In genomic region chr9:761793-762190, GRCh38 we compare ENCODE assay signal across 13 cellular contexts.
"Had no signal": no experiment of that assay in that cellular context is flagged by ENCODE, and none has a peak within 500 bp of the region (broad histone marks: within the 10 kb centered on the region; RNA-seq: fewer than 3 reads in every experiment).

No MANE protein-coding gene starts in this region.

- DNase-seq: central memory CD4-positive, alpha-beta T cell; effector memory CD4-positive, alpha-beta T cell; esophagus squamous epithelium; kidney; left colon; mammary epithelial cell; naive thymus-derived CD4-positive, alpha-beta T cell; posterior cingulate gyrus; right cardiac atrium; stimulated activated CD4-positive, alpha-beta T cell treated with anti-CD3 and anti-CD28 coated beads, Interleukin-4, amount 100 ng/mL, for 1 hour had no signal

- H3K27me3 ChIP-seq: esophagus squamous epithelium, hepatocyte had no signal

- H2AFZ ChIP-seq: hepatocyte had no signal

- H3K79me2 ChIP-seq: hepatocyte had no signal

- H3K4me3 ChIP-seq: esophagus squamous epithelium, gastroesophageal sphincter, hepatocyte had no signal

- H3K4me2 ChIP-seq: hepatocyte had no signal

- H3K36me3 ChIP-seq: esophagus squamous epithelium, gastroesophageal sphincter had no signal

- ATAC-seq: left colon; naive thymus-derived CD4-positive, alpha-beta T cell; stimulated activated memory B cell treated with anti-CD40 and anti-IgM and Interleukin-4, amounts not matched to agents 10 μg/mL and 1 μg/mL and 100 μg/mL, for 72 hours had no signal

- H3K9me3 ChIP-seq: esophagus squamous epithelium, gastroesophageal sphincter had no signal

- H3K27ac ChIP-seq: gastroesophageal sphincter had no signal
